Comparison of ENCODE assay signal across 8 cellular contexts in the genomic region with DNA sequence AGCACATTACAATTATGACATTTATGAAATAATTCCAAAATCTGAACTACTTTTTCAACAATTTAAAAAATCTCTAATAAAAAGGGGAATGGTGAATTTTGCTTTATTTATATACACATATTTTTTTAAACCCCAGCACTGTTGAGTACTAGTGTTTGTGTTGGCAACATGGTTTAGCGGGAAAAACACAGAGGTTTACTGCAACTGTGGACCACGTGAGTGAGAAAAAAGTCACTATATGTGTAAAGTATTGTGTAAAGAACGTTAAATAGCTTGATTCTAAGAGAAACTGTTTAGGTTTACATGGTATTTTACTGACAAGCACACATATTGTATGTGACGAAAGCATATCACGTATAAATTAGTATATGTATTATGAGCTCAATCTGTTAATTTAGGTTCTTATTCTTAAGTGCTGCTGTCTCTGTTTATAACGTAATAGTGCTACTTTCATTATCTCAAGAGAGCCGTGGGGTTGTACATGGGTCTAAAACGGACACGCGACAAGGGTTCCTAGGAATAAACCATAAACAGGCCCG. TPM values are rescaled to one million over a fixed set of nuclear protein-coding genes. Genes with fewer than 3 reads are reported as not detected.
A peak's percentile ranks its signal among the peaks of the same experiment; 100 is the strongest.
DNase-seq lines count a peak whose midpoint lies in the region; ATAC-seq and TF ChIP-seq lines count a peak whose summit lies in the region.

No MANE protein-coding gene starts in this region.

- POLR2A ChIA-PET in CD8-positive, alpha-beta T cell (lab: Charles Lee) = interaction anchor here (0.6 to 2.3 kb wide), 9 partner anchors 10 to 428 kb away, joined by 3 to 11 read pairs (median 6); a partner anchor contains a TSS

- H3K36me3 ChIP-seq in CD8-positive, alpha-beta T cell (ENCODE audit: insufficient read depth, low read length) = no peaks in the 10 kb centered on the region
- peaks cover 18% of the 10 kb centered on the region for H3K36me3 ChIP-seq in mesodermal cell (ENCODE audit: control insufficient read depth, insufficient read depth, low read length)

- intact Hi-C loops in CD8-positive, alpha-beta T cell (cut with DNase I, micrococcal nuclease) = loop anchor here (1.0 to 10.0 kb wide), 11 partner anchors 123 to 497 kb away; a partner anchor contains a TSS

- DNase-seq in CD8-positive, alpha-beta T cell = no peak
- DNase-seq in KG1 (lab: John Stamatoyannopoulos, UW) = peak; percentile 74
- no peak for DNase-seq in SK-N-DZ (ENCODE audit: low spot score)
- no peak for DNase-seq in activated CD4-positive, alpha-beta T cell treated with anti-CD3 and anti-CD28 coated beads for 4 hours

- H3K4me1 ChIP-seq in CD8-positive, alpha-beta T cell (ENCODE audit: insufficient read depth, low read length) = peaks cover 18% of the 10 kb centered on the region
- H3K4me1 ChIP-seq in mesodermal cell (ENCODE audit: control insufficient read depth, insufficient read depth, low read length, poor library complexity, severe bottlenecking) = peaks cover 5% of the 10 kb centered on the region

- peak overlapping the region; percentile 97 for H3K4me3 Mint-ChIP-seq in CD8-positive, alpha-beta T cell
- H3K4me3 Mint-ChIP-seq in brain = peak overlapping the region; percentile 94 to 100 (median 98)

- CTCF ChIA-PET in CD8-positive, alpha-beta T cell (lab: Charles Lee) = interaction anchor here (1.8 to 3.0 kb wide), 2 partner anchors 15 to 301 kb away, joined by 6 to 15 read pairs; no protein-coding TSS in a partner anchor

- H3K4me1 Mint-ChIP-seq in CD8-positive, alpha-beta T cell (ENCODE audit: low read depth) = peaks cover 26% of the 10 kb centered on the region
- H3K4me1 Mint-ChIP-seq in brain = peaks cover 24% of the 10 kb centered on the region

- peaks cover 11% of the 10 kb centered on the region for H3K36me3 Mint-ChIP-seq in CD8-positive, alpha-beta T cell
- peaks cover 18% of the 10 kb centered on the region for H3K36me3 Mint-ChIP-seq in brain

- no peak for ATAC-seq in CD8-positive, alpha-beta T cell
- no peak for ATAC-seq in GM18870 (IDR thresholded peaks at IDR 0.05; ENCODE audit: unreplicated experiment)
- no peak for ATAC-seq in GM21529 (IDR thresholded peaks at IDR 0.05; ENCODE audit: unreplicated experiment)

- no peaks in the 10 kb centered on the region for H3K9me3 Mint-ChIP-seq in CD8-positive, alpha-beta T cell
- no peaks in the 10 kb centered on the region for H3K9me3 Mint-ChIP-seq in brain

- peak overlapping the region; percentile 80 for H3K27ac ChIP-seq in CD8-positive, alpha-beta T cell (ENCODE audit: low read depth, low read length)
- peak overlapping the region; percentile 91 for H3K27ac ChIP-seq in mesodermal cell (ENCODE audit: low read depth, low read length, severe bottlenecking)

- H3K27me3 Mint-ChIP-seq in CD8-positive, alpha-beta T cell (ENCODE audit: low read depth) = no peaks in the 10 kb centered on the region
- H3K27me3 Mint-ChIP-seq in brain = no peaks in the 10 kb centered on the region

- TF ChIP-seq CTCF in CD8-positive, alpha-beta T cell (IDR thresholded peaks at IDR 0.05) = no peak
- no peak for TF ChIP-seq CTCF in brain (conservative IDR thresholded peaks at IDR 0.05)

- H3K27ac Mint-ChIP-seq in CD8-positive, alpha-beta T cell = no peak overlapping the region
- H3K27ac Mint-ChIP-seq in brain = peak overlapping the region; percentile 98 to 99 (median 99)

- H3K27me3 ChIP-seq in CD8-positive, alpha-beta T cell (ENCODE audit: insufficient read depth, low read length) = no peaks in the 10 kb centered on the region

- WGBS in mesodermal cell (ENCODE audit: insufficient coverage in 2 of 2), 2 experiments = 4 to 8% methylated on average over 8 of the region's 11 CpGs

- H3K9me3 ChIP-seq in CD8-positive, alpha-beta T cell (ENCODE audit: low read length) = no peaks in the 10 kb centered on the region
- no peaks in the 10 kb centered on the region for H3K9me3 ChIP-seq in mesodermal cell (ENCODE audit: control insufficient read depth, low read length)

- peak overlapping the region; percentile 83 for H3K4me3 ChIP-seq in CD8-positive, alpha-beta T cell (ENCODE audit: low read depth, low read length)
- peak overlapping the region; percentile 76 for H3K4me3 ChIP-seq in mesodermal cell (ENCODE audit: extremely low read depth, insufficient read depth, low read length, poor library complexity, severe bottlenecking)

RNA-seq across cellular contexts. Expression of a gene that starts 0.6 kb away (rescaled TPM):
- total RNA-seq in CD8-positive, alpha-beta T cell = under 1 TPM; 0.36 to 0.49 TPM
- polyA plus RNA-seq in brain (ENCODE audit: insufficient read depth, low read depth, low replicate concordance) = 6.9 TPM
- polyA plus RNA-seq in mesodermal cell (2013, experiment 1 of 2) = 18.0 TPM
- polyA plus RNA-seq in mesodermal cell (2013, experiment 2 of 2) = 22.1 TPM
- 27.0 and 36.6 TPM in 2 replicates for polyA plus RNA-seq in SK-N-DZ (2014; cell fraction: cytosol; rRNA removed)
- 16.7 and 28.8 TPM in 2 replicates for polyA plus RNA-seq in SK-N-DZ (2014; cell fraction: nucleus; rRNA removed)

RNA-seq across cellular contexts. Expression of a gene that starts 0.7 kb away (rescaled TPM):
- 10 to 100 TPM in 1 of 2 experiments, 1 to 10 TPM in 1; 9.8 to 11.1 TPM for total RNA-seq in CD8-positive, alpha-beta T cell
- polyA plus RNA-seq in brain (ENCODE audit: insufficient read depth, low read depth, low replicate concordance) = 21.6 TPM
- polyA plus RNA-seq in mesodermal cell (2013, experiment 1 of 2) = 18.5 TPM
- 18.0 TPM for polyA plus RNA-seq in mesodermal cell (2013, experiment 2 of 2)
- polyA plus RNA-seq in SK-N-DZ (2014; cell fraction: cytosol; rRNA removed) = 28.0 and 40.6 TPM in 2 replicates
- polyA plus RNA-seq in SK-N-DZ (2014; cell fraction: nucleus; rRNA removed) = 21.0 and 30.7 TPM in 2 replicates

RNA-seq across cellular contexts. Expression of a gene that starts 35.8 kb away (rescaled TPM):
- total RNA-seq in CD8-positive, alpha-beta T cell = 100 to 1,000 TPM; 296 to 298 TPM
- 140 TPM for polyA plus RNA-seq in brain (ENCODE audit: insufficient read depth, low read depth, low replicate concordance)
- polyA plus RNA-seq in mesodermal cell (2013, experiment 1 of 2) = 170 TPM
- polyA plus RNA-seq in mesodermal cell (2013, experiment 2 of 2) = 175 TPM
- polyA plus RNA-seq in SK-N-DZ (2014; cell fraction: cytosol; rRNA removed) = 58.0 and 100 TPM in 2 replicates
- polyA plus RNA-seq in SK-N-DZ (2014; cell fraction: nucleus; rRNA removed) = 34.5 and 57.7 TPM in 2 replicates
